In genomic region chr2:231527091-231527395, GRCh38 we compare ENCODE assay signal across 26 cellular contexts. TPM values are rescaled to one million over a fixed set of nuclear protein-coding genes. Genes with fewer than 3 reads are reported as not detected.
"Had no signal": no experiment of that assay in that cellular context is flagged by ENCODE, and none has a peak within 500 bp of the region (broad histone marks: within the 10 kb centered on the region; RNA-seq: fewer than 3 reads in every experiment).

No MANE protein-coding gene starts in this region.

- H3K4me3 ChIP-seq: body of pancreas, cardiac muscle cell, heart right ventricle, left lung, lung, pancreas, thyroid gland had no signal

- DNase-seq: activated CD4-positive, alpha-beta T cell treated with anti-CD3 and anti-CD28 coated beads for 1 hour; activated CD4-positive, alpha-beta T cell treated with anti-CD3 and anti-CD28 coated beads, Interleukin-2, amount 50 U/mL, for 1 hour; activated CD8-positive, alpha-beta T cell treated with anti-CD3 and anti-CD28 coated beads, Interleukin-2, amount 10 ng/mL, durations not matched to agents 7 days and 5 days; activated naive CD8-positive, alpha-beta T cell treated with anti-CD3 and anti-CD28 coated beads, Interleukin-2, amount 50 U/mL, for 24 hours; anterior cingulate cortex; body of pancreas; effector CD4-positive, alpha-beta T cell; erythroblast; foreskin fibroblast; heart right ventricle; left lung; naive thymus-derived CD4-positive, alpha-beta T cell; right cardiac atrium; stimulated activated CD4-positive, alpha-beta T cell treated with anti-CD3 and anti-CD28 coated beads, Interleukin-12 subunit alpha, Interleukin-12 subunit beta, amount 100 ng/mL, for 4 hours; substantia nigra; thyroid gland had no signal

- H3K9me3 Mint-ChIP-seq: activated naive CD8-positive, alpha-beta T cell treated with anti-CD3 and anti-CD28 coated beads, Interleukin-2, amount 50 U/mL, for 24 hours; activated T-helper 17 cell treated with anti-CD3 and anti-CD28 coated beads, Interleukin-2, amount 50 U/mL, for 72 hours; dendritic cell treated with granulocyte-macrophage colony-stimulating factor and Interleukin-4, amounts not matched to agents 40 ng/mL and 50 ng/mL, for 4 days; stimulated activated naive CD8-positive, alpha-beta T cell treated with anti-CD3 and anti-CD28 coated beads, Interleukin-15, Interleukin-2, amounts not matched to agents 100 ng/mL and 50 ng/mL, for 24 hours had no signal

- H3K4me3 Mint-ChIP-seq: activated CD8-positive, alpha-beta T cell treated with anti-CD3 and anti-CD28 coated beads, Interleukin-2, amount 10 ng/mL, durations not matched to agents 7 days and 5 days; activated naive CD8-positive, alpha-beta T cell treated with anti-CD3 and anti-CD28 coated beads, Interleukin-2, amount 50 U/mL, for 24 hours; activated T-helper 17 cell treated with anti-CD3 and anti-CD28 coated beads, Interleukin-2, amount 50 U/mL, for 72 hours; dendritic cell treated with granulocyte-macrophage colony-stimulating factor and Interleukin-4, amounts not matched to agents 40 ng/mL and 50 ng/mL, for 4 days had no signal

- H3K27me3 Mint-ChIP-seq: activated T-helper 17 cell treated with anti-CD3 and anti-CD28 coated beads, Interleukin-2, amount 50 U/mL, for 72 hours had no signal

- H3K27ac Mint-ChIP-seq: activated CD8-positive, alpha-beta T cell treated with anti-CD3 and anti-CD28 coated beads, Interleukin-2, amount 10 ng/mL, durations not matched to agents 7 days and 5 days; activated naive CD8-positive, alpha-beta T cell treated with anti-CD3 and anti-CD28 coated beads, Interleukin-2, amount 50 U/mL, for 24 hours; activated T-helper 17 cell treated with anti-CD3 and anti-CD28 coated beads, Interleukin-2, amount 50 U/mL, for 72 hours; dendritic cell treated with granulocyte-macrophage colony-stimulating factor and Interleukin-4, amounts not matched to agents 40 ng/mL and 50 ng/mL, for 4 days; naive thymus-derived CD4-positive, alpha-beta T cell; stimulated activated naive CD8-positive, alpha-beta T cell treated with anti-CD3 and anti-CD28 coated beads, Interleukin-15, Interleukin-2, amounts not matched to agents 100 ng/mL and 50 ng/mL, for 24 hours had no signal

- H3K9me3 ChIP-seq: body of pancreas, heart right ventricle, left lung, neutrophil, pancreas, thyroid gland had no signal

- H3K27me3 ChIP-seq: body of pancreas, pancreas, thyroid gland had no signal

- H3K4me1 ChIP-seq: pancreas had no signal

- H3K36me3 ChIP-seq: cardiac muscle cell, heart right ventricle, left lung, neutrophil, pancreas, thyroid gland had no signal

- H3K27ac ChIP-seq: body of pancreas, cardiac muscle cell, heart right ventricle, left lung, neutrophil, pancreas, thyroid gland, VCaP had no signal

- ATAC-seq: activated CD8-positive, alpha-beta T cell treated with anti-CD3 and anti-CD28 coated beads, Interleukin-2, amount 10 ng/mL, durations not matched to agents 7 days and 5 days; activated naive CD8-positive, alpha-beta T cell treated with anti-CD3 and anti-CD28 coated beads, Interleukin-2, amount 50 U/mL, for 24 hours; activated T-helper 17 cell treated with anti-CD3 and anti-CD28 coated beads, Interleukin-2, amount 50 U/mL, for 72 hours; body of pancreas; heart right ventricle; left lung; naive thymus-derived CD4-positive, alpha-beta T cell; pancreas; right cardiac atrium had no signal

RNA-seq across cellular contexts. Expression of gene NMUR1, which starts 3.2 kb away (rescaled TPM):
- total RNA-seq: kidney epithelial cell, pulmonary artery endothelial cell had no signal
- polyA plus RNA-seq: cardiac muscle cell; naive thymus-derived CD4-positive, alpha-beta T cell had no signal
